ENCODE assay signal across 7 cellular contexts in the genomic region with DNA sequence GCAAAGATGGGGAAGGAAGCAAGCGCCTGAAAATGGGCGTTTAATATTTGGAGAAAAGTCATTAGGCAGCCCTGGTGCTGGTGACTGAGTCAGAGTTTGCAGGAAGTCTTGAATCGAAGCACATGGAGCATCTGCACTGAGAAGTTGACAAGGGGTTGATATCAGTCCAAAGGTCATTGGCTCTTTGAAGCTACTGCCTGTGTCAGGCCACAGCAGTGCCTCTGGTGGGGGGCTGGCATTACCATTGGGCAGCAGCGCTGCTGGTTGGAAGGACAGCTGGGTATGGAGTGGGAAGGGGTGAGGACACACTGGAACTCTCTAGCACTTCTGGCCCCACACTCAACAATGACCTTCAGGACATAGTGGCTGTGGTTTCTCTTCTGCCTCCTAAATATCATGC.
DNase-seq lines count a peak whose midpoint lies in the region; ATAC-seq and TF ChIP-seq lines count a peak whose summit lies in the region.

No MANE protein-coding gene starts in this region.

- H3K36me3 Mint-ChIP-seq in activated CD4-positive, alpha-beta T cell treated with anti-CD3 and anti-CD28 coated beads, Interleukin-2, amount 10 ng/mL, durations not matched to agents 24 days and 14 days (ENCODE audit: low read depth), result peaks cover 9% of the 10 kb centered on the region
- H3K36me3 Mint-ChIP-seq in natural killer cell, result no peaks in the 10 kb centered on the region

- H3K27ac ChIP-seq in uterus, result no peak overlapping the region

- TF ChIP-seq CTCF in natural killer cell (IDR thresholded peaks at IDR 0.05) (no peak), uterus (IDR thresholded peaks at IDR 0.05) (no peak)

- ATAC-seq in GM19035 (IDR thresholded peaks at IDR 0.05; ENCODE audit: unreplicated experiment), result peak; percentile 26
- ATAC-seq in HG02763 (IDR thresholded peaks at IDR 0.05; ENCODE audit: unreplicated experiment), result peak; percentile 12
- ATAC-seq in natural killer cell, result peak; percentile 26 to 62 (median 44)
- no peak for ATAC-seq in GM21786 (IDR thresholded peaks at IDR 0.05; ENCODE audit: unreplicated experiment)

- no peaks in the 10 kb centered on the region for H3K27me3 ChIP-seq in uterus

- peak overlapping the region; percentile 24 for H3K4me3 Mint-ChIP-seq in activated CD4-positive, alpha-beta T cell treated with anti-CD3 and anti-CD28 coated beads, Interleukin-2, amount 10 ng/mL, durations not matched to agents 24 days and 14 days
- H3K4me3 Mint-ChIP-seq in natural killer cell, result peak overlapping the region; percentile 75

- no peaks in the 10 kb centered on the region for H3K36me3 ChIP-seq in uterus

- H3K27me3 Mint-ChIP-seq in activated CD4-positive, alpha-beta T cell treated with anti-CD3 and anti-CD28 coated beads, Interleukin-2, amount 10 ng/mL, durations not matched to agents 24 days and 14 days, result peaks cover 17% of the 10 kb centered on the region
- no peaks in the 10 kb centered on the region for H3K27me3 Mint-ChIP-seq in natural killer cell (ENCODE audit: low read depth in 2 of 2)

- H3K27ac Mint-ChIP-seq in activated CD4-positive, alpha-beta T cell treated with anti-CD3 and anti-CD28 coated beads, Interleukin-2, amount 10 ng/mL, durations not matched to agents 24 days and 14 days, result peak overlapping the region; percentile 67
- peak overlapping the region; percentile 76 to 78 for H3K27ac Mint-ChIP-seq in natural killer cell

- H3K4me3 ChIP-seq in uterus, result no peak overlapping the region

- intact Hi-C loops in activated CD4-positive, alpha-beta T cell treated with anti-CD3 and anti-CD28 coated beads, Interleukin-2, amount 10 ng/mL, durations not matched to agents 24 days and 14 days (cut with micrococcal nuclease), result loop anchor here (2.0 to 10.0 kb wide), 3 partner anchors 214 to 494 kb away; no protein-coding TSS in a partner anchor
- intact Hi-C loops in natural killer cell (cut with micrococcal nuclease) (loop anchor here (2.0 to 5.0 kb wide), 3 partner anchors 150 to 282 kb away; a partner anchor contains a TSS), uterus (cut with DNase I; ENCODE audit: low total_unique reads) (no loop called here)

- peaks cover 18% of the 10 kb centered on the region for H3K9me3 Mint-ChIP-seq in activated CD4-positive, alpha-beta T cell treated with anti-CD3 and anti-CD28 coated beads, Interleukin-2, amount 10 ng/mL, durations not matched to agents 24 days and 14 days
- H3K9me3 Mint-ChIP-seq in natural killer cell, result peaks cover 0 to 2% of the 10 kb centered on the region in 2 donors

- TF ChIP-seq POLR2A in uterus (IDR thresholded peaks at IDR 0.05), result no peak

- H3K4me1 ChIP-seq in uterus, result no peaks in the 10 kb centered on the region

- DNase-seq in activated CD4-positive, alpha-beta T cell treated with anti-CD3 and anti-CD28 coated beads, Interleukin-2, amount 10 ng/mL, durations not matched to agents 24 days and 14 days, result no peak
- DNase-seq in natural killer cell (no peak), uterus (no peak), NCI-H2227 treated with DMSO at 0.1 percent for 48 hours (lab: John Stamatoyannopoulos, UW) (no peak)

- peaks cover 31% of the 10 kb centered on the region for H3K4me1 Mint-ChIP-seq in activated CD4-positive, alpha-beta T cell treated with anti-CD3 and anti-CD28 coated beads, Interleukin-2, amount 10 ng/mL, durations not matched to agents 24 days and 14 days
- peaks cover 47 to 53% of the 10 kb centered on the region in 2 donors for H3K4me1 Mint-ChIP-seq in natural killer cell

- H3K9me3 ChIP-seq in uterus, result no peaks in the 10 kb centered on the region
